1 cellular context compared by ENCODE assay signal in genomic region chr4:109162759-109163158, GRCh38.
TF ChIP-seq lines count a peak whose summit lies in the region.

No MANE protein-coding gene starts in this region.

TF ChIP-seq in GM12878, 131 proteins besides CTCF, POLR2A, EP300 and RAD21 (continued from another document):
- no peak for TF ChIP-seq USF2 (IDR thresholded peaks at IDR 0.05; ENCODE audit: borderline replicate concordance, low read depth, low read length)
- no peak for TF ChIP-seq FOS (IDR thresholded peaks at IDR 0.05; ENCODE audit: borderline replicate concordance, extremely low read depth, insufficient read length)
- no peak for TF ChIP-seq BCL3 (IDR thresholded peaks at IDR 0.05; ENCODE audit: borderline replicate concordance, insufficient read depth, low read depth, low read length, poor library complexity, severe bottlenecking)
- no peak for TF ChIP-seq POLR2AphosphoS2 (IDR thresholded peaks at IDR 0.05; ENCODE audit: low read depth, low read length)
- TF ChIP-seq BHLHE40 (IDR thresholded peaks at IDR 0.05; ENCODE audit: borderline replicate concordance in 1 of 2, low read depth in 2 of 2, low read length in 1 of 2): no peak
- no peak for TF ChIP-seq E2F8 (IDR thresholded peaks at IDR 0.05; ENCODE audit: low read depth, partially characterized antibody)
- TF ChIP-seq CBX3 (IDR thresholded peaks at IDR 0.05; ENCODE audit: borderline replicate concordance, low read depth): no peak
- no peak for TF ChIP-seq ZNF274 (IDR thresholded peaks at IDR 0.05; ENCODE audit: insufficient read depth, insufficient read length)
- no peak for TF ChIP-seq RUNX3 (IDR thresholded peaks at IDR 0.05; ENCODE audit: low read length)
- TF ChIP-seq ZZZ3 (IDR thresholded peaks at IDR 0.05; ENCODE audit: control insufficient read depth, insufficient read length, low read depth): no peak
